Comparison of ENCODE assay signal across 8 cellular contexts in genomic region chr1:185646202-185646683, GRCh38.
DNase-seq lines count a peak whose midpoint lies in the region; ATAC-seq and TF ChIP-seq lines count a peak whose summit lies in the region.

No MANE protein-coding gene starts in this region.

- 3 to 11% (median 5%) methylated on average over 3 of the region's 3 CpGs for WGBS in heart left ventricle, 4 donors

- peaks cover 42% of the 10 kb centered on the region for H3K4me1 Mint-ChIP-seq in activated naive CD8-positive, alpha-beta T cell (ENCODE audit: low read depth)
- peaks cover 31% of the 10 kb centered on the region for H3K4me1 Mint-ChIP-seq in activated T-cell treated with anti-CD3 and anti-CD28 coated beads, Interleukin-2, amount 50 U/mL, for 4 hours (ENCODE audit: low read depth)

- peak overlapping the region in 7 of 12 donors; percentile 2 to 26 (median 10) for H3K4me3 ChIP-seq in heart left ventricle

- H3K27ac Mint-ChIP-seq in activated naive CD8-positive, alpha-beta T cell = peak overlapping the region; percentile 28

- H3K27me3 Mint-ChIP-seq in activated naive CD8-positive, alpha-beta T cell = no peaks in the 10 kb centered on the region
- H3K27me3 Mint-ChIP-seq in activated T-cell treated with anti-CD3 and anti-CD28 coated beads, Interleukin-2, amount 50 U/mL, for 4 hours (ENCODE audit: low read depth) = no peaks in the 10 kb centered on the region

- TF ChIP-seq POLR2A in heart left ventricle (IDR thresholded peaks at IDR 0.05) = no peak

- no peaks in the 10 kb centered on the region for H3K27me3 ChIP-seq in heart left ventricle

- peak in 1 of 12 donors; percentile 33 for TF ChIP-seq CTCF in heart left ventricle (IDR thresholded peaks at IDR 0.05)

- TF ChIP-seq EP300 in Ishikawa (IDR thresholded peaks at IDR 0.05; ENCODE audit: borderline replicate concordance) = peak; percentile 41; the same call in 1 of the 2 replicates

- no peak overlapping the region for H3K4me3 Mint-ChIP-seq in activated naive CD8-positive, alpha-beta T cell
- no peak overlapping the region for H3K4me3 Mint-ChIP-seq in activated T-cell treated with anti-CD3 and anti-CD28 coated beads, Interleukin-2, amount 50 U/mL, for 4 hours

- peak; percentile 13; the same call in 1 of the 2 replicates for TF ChIP-seq RAD21 in Ishikawa (IDR thresholded peaks at IDR 0.05; ENCODE audit: low read depth)

- intact Hi-C loops in heart left ventricle (cut with DNase I) = no loop called here

- peaks cover 0 to 29% (median 19%) of the 10 kb centered on the region in 12 donors for H3K4me1 ChIP-seq in heart left ventricle

- peak overlapping the region; percentile 28 to 78 (median 62) for H3K27ac ChIP-seq in heart left ventricle

- DNase-seq in ELF-1 (ENCODE audit: low read depth, low spot score) = peak; percentile 92
- peak in 4 of 5 donors; percentile 39 to 73 (median 52) for DNase-seq in heart left ventricle
- DNase-seq in renal cortical epithelial cell (ENCODE audit: low read depth) = peak; percentile 100
- no peak for DNase-seq in effector CD4-positive, alpha-beta T cell
- DNase-seq in activated T-cell treated with anti-CD3 and anti-CD28 coated beads, Interleukin-2, amount 50 U/mL, for 4 hours = no peak
- no peak for DNase-seq in NOMO-1 (lab: John Stamatoyannopoulos, UW; ENCODE audit: unreplicated experiment in 2 of 2)

- peaks cover 0 to 22% (median 4%) of the 10 kb centered on the region in 12 donors for H3K9me3 ChIP-seq in heart left ventricle

- peaks cover 7% of the 10 kb centered on the region for H3K36me3 Mint-ChIP-seq in activated naive CD8-positive, alpha-beta T cell
- H3K36me3 Mint-ChIP-seq in activated T-cell treated with anti-CD3 and anti-CD28 coated beads, Interleukin-2, amount 50 U/mL, for 4 hours (ENCODE audit: insufficient read depth) = no peaks in the 10 kb centered on the region

- no peaks in the 10 kb centered on the region for H3K36me3 ChIP-seq in heart left ventricle

- no peaks in the 10 kb centered on the region for H3K9me3 Mint-ChIP-seq in activated naive CD8-positive, alpha-beta T cell (ENCODE audit: low read depth)
- H3K9me3 Mint-ChIP-seq in activated T-cell treated with anti-CD3 and anti-CD28 coated beads, Interleukin-2, amount 50 U/mL, for 4 hours = no peaks in the 10 kb centered on the region

- ATAC-seq in heart left ventricle = peak; percentile 87 to 95 (median 92)
- no peak for ATAC-seq in activated T-cell treated with anti-CD3 and anti-CD28 coated beads, Interleukin-2, amount 50 U/mL, for 4 hours

TF ChIP-seq in Ishikawa, 13 proteins besides CTCF, POLR2A, EP300 and RAD21:
- TF ChIP-seq CREB1 (IDR thresholded peaks at IDR 0.05; ENCODE audit: low read depth) = no peak
- peak; percentile 95 for TF ChIP-seq CEBPB (IDR thresholded peaks at IDR 0.05)
- no peak for TF ChIP-seq FOXM1 (IDR thresholded peaks at IDR 0.05; ENCODE audit: borderline replicate concordance, low read depth)
- no peak for TF ChIP-seq ZBTB7A (IDR thresholded peaks at IDR 0.05; ENCODE audit: low read depth)
- TF ChIP-seq TCF12 (IDR thresholded peaks at IDR 0.05; ENCODE audit: low read depth) = peak; percentile 55; the same call in 1 of the 2 replicates
- no peak for TF ChIP-seq YY1 (IDR thresholded peaks at IDR 0.05; ENCODE audit: low read depth)
- peak; percentile 90 for TF ChIP-seq NFIC (IDR thresholded peaks at IDR 0.05)
- TF ChIP-seq USF1 (IDR thresholded peaks at IDR 0.05) = no peak
- no peak for TF ChIP-seq EGR1 (IDR thresholded peaks at IDR 0.05)
- TF ChIP-seq REST (IDR thresholded peaks at IDR 0.05; ENCODE audit: low read depth) = no peak
- TF ChIP-seq TEAD4 (IDR thresholded peaks at IDR 0.05) = peak; percentile 84
- no peak for TF ChIP-seq TAF1 (IDR thresholded peaks at IDR 0.05; ENCODE audit: low read depth)
- peak; percentile 28; the same call in 1 of the 2 replicates for TF ChIP-seq MAX (IDR thresholded peaks at IDR 0.05)
TF ChIP-seq in Ishikawa: peak in this region for 5.

Comparison
In these comparisons a context has a peak if more than half of its experiments do, and no peak if none do; other contexts are left out.
1. DNase-seq: peak in ELF-1 (single experiment), heart left ventricle (4 of 5) and renal cortical epithelial cell (single experiment); none in effector CD4-positive, alpha-beta T cell (single experiment), activated T-cell treated with anti-CD3 and anti-CD28 coated beads, Interleukin-2, amount 50 U/mL, for 4 hours (single experiment) and NOMO-1 (0 of 2).
2. ATAC-seq: peak in heart left ventricle (4 of 4); none in activated T-cell treated with anti-CD3 and anti-CD28 coated beads, Interleukin-2, amount 50 U/mL, for 4 hours (0 of 2).